27 cellular contexts compared by ENCODE assay signal in genomic region chr7:95766086-95766485, GRCh38. TPM values are rescaled to one million over a fixed set of nuclear protein-coding genes. Genes with fewer than 3 reads are reported as not detected.
"Had no signal": no experiment of that assay in that cellular context is flagged by ENCODE, and none has a peak within 500 bp of the region (broad histone marks: within the 10 kb centered on the region; RNA-seq: fewer than 3 reads in every experiment).

No MANE protein-coding gene starts in this region.

- ATAC-seq: natural killer cell; psoas muscle; right cardiac atrium; stimulated activated effector memory CD8-positive, alpha-beta T cell treated with anti-CD3 and anti-CD28 coated beads, Interleukin-12 subunit alpha, Interleukin-12 subunit beta, amount 100 ng/mL, for 72 hours; stimulated activated naive B cell treated with anti-CD40 and anti-IgM and Interleukin-4, amounts not matched to agents 10 μg/mL and 1 μg/mL and 100 μg/mL, for 72 hours had no signal

- H3K4me3 Mint-ChIP-seq: natural killer cell; nephron; neural progenitor cell; stimulated activated effector memory CD8-positive, alpha-beta T cell treated with anti-CD3 and anti-CD28 coated beads, Interleukin-12 subunit alpha, Interleukin-12 subunit beta, amount 100 ng/mL, for 72 hours; stimulated activated naive B cell treated with anti-CD40 and anti-IgM and Interleukin-4, amounts not matched to agents 10 μg/mL and 1 μg/mL and 100 μg/mL, for 72 hours; stimulated activated naive CD8-positive, alpha-beta T cell treated with anti-CD3 and anti-CD28 coated beads, Interleukin-15, Interleukin-2, amounts not matched to agents 100 ng/mL and 50 ng/mL, for 24 hours had no signal

- H3K79me2 ChIP-seq: parathyroid adenoma had no signal

- FAIRE-seq: small intestine had no signal

- H3K36me3 Mint-ChIP-seq: natural killer cell; neural progenitor cell; stimulated activated effector memory CD8-positive, alpha-beta T cell treated with anti-CD3 and anti-CD28 coated beads, Interleukin-12 subunit alpha, Interleukin-12 subunit beta, amount 100 ng/mL, for 72 hours; stimulated activated naive B cell treated with anti-CD40 and anti-IgM and Interleukin-4, amounts not matched to agents 10 μg/mL and 1 μg/mL and 100 μg/mL, for 72 hours had no signal

- H3K36me3 ChIP-seq: neural progenitor cell, ovary, right lobe of liver, sigmoid colon, stomach, thoracic aorta, thyroid gland, tibial nerve, upper lobe of left lung, uterus had no signal

- H3K4me3 ChIP-seq: neural progenitor cell, ovary, psoas muscle, right lobe of liver, sigmoid colon, stomach, thoracic aorta, thyroid gland, tibial nerve, upper lobe of left lung, uterus had no signal

- H3K4me1 Mint-ChIP-seq: natural killer cell; nephron; neural progenitor cell; stimulated activated effector memory CD8-positive, alpha-beta T cell treated with anti-CD3 and anti-CD28 coated beads, Interleukin-12 subunit alpha, Interleukin-12 subunit beta, amount 100 ng/mL, for 72 hours; stimulated activated naive B cell treated with anti-CD40 and anti-IgM and Interleukin-4, amounts not matched to agents 10 μg/mL and 1 μg/mL and 100 μg/mL, for 72 hours had no signal

- H3K9me3 Mint-ChIP-seq: natural killer cell; neural progenitor cell; stimulated activated naive B cell treated with anti-CD40 and anti-IgM and Interleukin-4, amounts not matched to agents 10 μg/mL and 1 μg/mL and 100 μg/mL, for 72 hours; stimulated activated naive CD8-positive, alpha-beta T cell treated with anti-CD3 and anti-CD28 coated beads, Interleukin-15, Interleukin-2, amounts not matched to agents 100 ng/mL and 50 ng/mL, for 24 hours had no signal

- H3K27ac ChIP-seq: neural progenitor cell, ovary, parathyroid adenoma, psoas muscle, right lobe of liver, sigmoid colon, stomach, thoracic aorta, thyroid gland, tibial nerve, upper lobe of left lung, uterus had no signal

- H3K27me3 ChIP-seq: neural progenitor cell, ovary, right lobe of liver, sigmoid colon, stomach, thyroid gland, tibial nerve, upper lobe of left lung, uterus had no signal

- H3K9me3 ChIP-seq: ovary, psoas muscle, right lobe of liver, sigmoid colon, stomach, thoracic aorta, thyroid gland, tibial nerve, upper lobe of left lung, uterus had no signal

- DNase-seq: natural killer cell; occipital lobe; ovary; posterior cingulate gyrus; psoas muscle; right cardiac atrium; right lobe of liver; sigmoid colon; small intestine; stimulated activated CD4-positive, alpha-beta T cell treated with anti-CD3 and anti-CD28 coated beads, Interleukin-15, amount 100 ng/mL, for 24 hours; stimulated activated CD4-positive, alpha-beta T cell treated with anti-CD3 and anti-CD28 coated beads, Interleukin-2, amount 100 ng/mL, for 24 hours; stimulated activated CD4-positive, alpha-beta T cell treated with anti-CD3 and anti-CD28 coated beads, Interleukin-2, amount 100 ng/mL, for 48 hours; stimulated activated CD4-positive, alpha-beta T cell treated with anti-CD3 and anti-CD28 coated beads, Interleukin-4, amount 100 ng/mL, for 24 hours; stimulated activated naive B cell treated with anti-CD40 and anti-IgM and Interleukin-4, amounts not matched to agents 10 μg/mL and 1 μg/mL and 100 μg/mL, for 72 hours; stimulated activated naive CD4-positive, alpha-beta T cell treated with Interleukin-2 at 50 U/mL for 16 hours; stomach; thyroid gland; upper lobe of left lung; uterus had no signal

- H3K4me2 ChIP-seq: neural progenitor cell had no signal

- H3K27ac Mint-ChIP-seq: natural killer cell; nephron; neural progenitor cell; progenitor cell of endocrine pancreas; stimulated activated effector memory CD8-positive, alpha-beta T cell treated with anti-CD3 and anti-CD28 coated beads, Interleukin-12 subunit alpha, Interleukin-12 subunit beta, amount 100 ng/mL, for 72 hours; stimulated activated naive B cell treated with anti-CD40 and anti-IgM and Interleukin-4, amounts not matched to agents 10 μg/mL and 1 μg/mL and 100 μg/mL, for 72 hours; stimulated activated naive CD8-positive, alpha-beta T cell treated with anti-CD3 and anti-CD28 coated beads, Interleukin-15, Interleukin-2, amounts not matched to agents 100 ng/mL and 50 ng/mL, for 24 hours had no signal

- H3K4me1 ChIP-seq: neural progenitor cell, parathyroid adenoma, psoas muscle, right lobe of liver, stomach, thyroid gland, upper lobe of left lung, uterus had no signal

- H3K9ac ChIP-seq: neural progenitor cell, parathyroid adenoma had no signal

- H2AFZ ChIP-seq: neural progenitor cell, parathyroid adenoma had no signal

RNA-seq across cellular contexts. Expression of gene DYNC1I1, which starts 6.3 kb away (rescaled TPM):
- total RNA-seq: natural killer cell had no signal
